Comparison of ENCODE assay signal across 23 cellular contexts in genomic region chr17:52148288-52148968, GRCh38. TPM values are rescaled to one million over a fixed set of nuclear protein-coding genes. Genes with fewer than 3 reads are reported as not detected.
DNase-seq lines count a peak whose midpoint lies in the region; ATAC-seq, FAIRE-seq and TF ChIP-seq lines count a peak whose summit lies in the region.
"Had no signal": no experiment of that assay in that cellular context is flagged by ENCODE, and none has a peak within 500 bp of the region (broad histone marks: within the 10 kb centered on the region; RNA-seq: fewer than 3 reads in every experiment).

No MANE protein-coding gene starts in this region.

- TF ChIP-seq CTCF in GM12878 (IDR thresholded peaks at IDR 0.05 in 2 of 3, conservative IDR thresholded peaks at IDR 0.05 in 1 of 3; ENCODE audit: control insufficient read depth in 2 of 3, extremely low read depth in 1 of 3, insufficient read depth in 1 of 3, low read depth in 3 of 3, low read length in 3 of 3): no peak

- BruUV-seq in GM12878 (replicated peaks; lab: Mats Ljungman, UMichigan): no TSS peak

- no peak overlapping the region; a peak in 1 of 22 replicates for H3K9ac ChIP-seq in BLaER1 treated with 17β-estradiol and CSF1 and Interleukin-3, amounts not matched to agents 10 nM and 100 nM
- no peak overlapping the region for H3K9ac ChIP-seq in GM12878 (ENCODE audit: control insufficient read depth, insufficient read depth, low read length)
- H3K9ac ChIP-seq: neural progenitor cell had no signal

- no peak for FAIRE-seq in GM12878 (lab: Jason Lieb, UNC)
- FAIRE-seq: K562 had no signal

- ATAC-seq in GM18498 (IDR thresholded peaks at IDR 0.05; ENCODE audit: unreplicated experiment) (peak; percentile 27), HG03378 (IDR thresholded peaks at IDR 0.05; ENCODE audit: unreplicated experiment) (peak; percentile 34), GM12878 (peak; percentile 17), T-helper 17 cell (no peak), GM21360 (IDR thresholded peaks at IDR 0.05; ENCODE audit: unreplicated experiment) (no peak)
- ATAC-seq: gastrocnemius medialis, GM23338, K562, left colon, psoas muscle had no signal

- H3K36me3 Mint-ChIP-seq in T-helper 17 cell (ENCODE audit: low read depth): no peaks in the 10 kb centered on the region
- H3K36me3 Mint-ChIP-seq: activated naive CD4-positive, alpha-beta T cell treated with anti-CD3 and anti-CD28 coated beads, Interleukin-2, amount 10 ng/mL, durations not matched to agents 7 days and 5 days; neural progenitor cell had no signal

- no peaks in the 10 kb centered on the region for H3K27me3 Mint-ChIP-seq in T-helper 17 cell
- H3K27me3 Mint-ChIP-seq: activated B cell treated with CpG ODN at 0.5 μM for 24 hours; activated naive CD4-positive, alpha-beta T cell treated with anti-CD3 and anti-CD28 coated beads, Interleukin-2, amount 10 ng/mL, durations not matched to agents 7 days and 5 days had no signal

- no peak for TF ChIP-seq EP300 in GM12878 (IDR thresholded peaks at IDR 0.05; ENCODE audit: borderline replicate concordance in 1 of 2, control insufficient read depth in 1 of 2, low read depth in 2 of 2, low read length in 2 of 2)

- RAD21 ChIA-PET in GM12878 (lab: Charles Lee; ENCODE audit: unreplicated experiment): no interaction called here

- no peak overlapping the region for H3K4me3 Mint-ChIP-seq in T-helper 17 cell
- H3K4me3 Mint-ChIP-seq: activated B cell treated with CpG ODN at 0.5 μM for 24 hours; activated naive CD4-positive, alpha-beta T cell treated with anti-CD3 and anti-CD28 coated beads, Interleukin-2, amount 10 ng/mL, durations not matched to agents 7 days and 5 days; GM23338; neural progenitor cell had no signal

- intact Hi-C loops in GM12878 (cut with micrococcal nuclease; ENCODE audit: unreplicated experiment): no loop called here

- DNase-seq in GM12878 (ENCODE audit: low read depth, low spot score): no peak
- DNase-seq in T-helper 17 cell: no peak
- DNase-seq in amygdala (lab: John Stamatoyannopoulos, UW): no peak
- DNase-seq in NCI-H187 treated with DMSO at 0.1 percent for 48 hours (lab: John Stamatoyannopoulos, UW): no peak
- DNase-seq: activated B cell treated with CpG ODN at 0.5 μM for 24 hours; activated CD8-positive, alpha-beta memory T cell treated with anti-CD3 and anti-CD28 coated beads, Interleukin-2, amount 50 U/mL, for 48 hours; activated naive CD4-positive, alpha-beta T cell treated with anti-CD3 and anti-CD28 coated beads, Interleukin-2, amount 10 ng/mL, durations not matched to agents 7 days and 5 days; COR-L47; gastrocnemius medialis; left colon; NCI-H526; psoas muscle; SIG-M5; spleen; stimulated activated CD8-positive, alpha-beta memory T cell treated with anti-CD3 and anti-CD28 coated beads, Interleukin-4, amount 100 ng/mL, for 48 hours had no signal

- no peaks in the 10 kb centered on the region for H3K9me3 ChIP-seq in BLaER1 treated with 17β-estradiol and CSF1 and Interleukin-3, amounts not matched to agents 10 nM and 100 nM (replicated peaks in 1 of 11)
- no peaks in the 10 kb centered on the region for H3K9me3 ChIP-seq in GM12878 (replicated peaks; ENCODE audit: control insufficient read depth, insufficient read depth, low read length)
- H3K9me3 ChIP-seq in T-helper 17 cell (ENCODE audit: control insufficient read depth, low read length, poor library complexity, severe bottlenecking): no peaks in the 10 kb centered on the region
- H3K9me3 ChIP-seq: gastrocnemius medialis, psoas muscle, spleen had no signal

- TF ChIP-seq RAD21 in GM12878 (IDR thresholded peaks at IDR 0.05; ENCODE audit: insufficient read depth, low read depth, low read length): no peak

- SMC1A ChIA-PET in GM12878 (lab: Charles Lee; ENCODE audit: uncharacterized antibody, unreplicated experiment): no interaction called here

- H3K4me3 ChIP-seq in BLaER1 treated with 17β-estradiol and CSF1 and Interleukin-3, amounts not matched to agents 10 nM and 100 nM: no peak overlapping the region
- no peak overlapping the region for H3K4me3 ChIP-seq in GM12878
- H3K4me3 ChIP-seq: gastrocnemius medialis, GM23338, K562, neural progenitor cell, psoas muscle, spleen had no signal

- H3K27me3 ChIP-seq in BLaER1 treated with 17β-estradiol and CSF1 and Interleukin-3, amounts not matched to agents 10 nM and 100 nM: peaks cover 0 to 4% (median 0%) of the 10 kb centered on the region in 11 experiments; a peak in 1 of 22 replicates
- H3K27me3 ChIP-seq in GM12878 (replicated peaks in 1 of 2; ENCODE audit: control insufficient read depth in 2 of 2, insufficient read depth in 2 of 2, low read length in 1 of 2): no peaks in the 10 kb centered on the region
- H3K27me3 ChIP-seq: gastrocnemius medialis, spleen had no signal

- in situ Hi-C loops in GM12878 (cut with MboI): no loop called here

- POLR2A ChIA-PET in GM12878 (lab: Charles Lee): no interaction called here

- peak overlapping the region; percentile 5 to 70 (median 39); a peak in 17 of 22 replicates for H3K4me2 ChIP-seq in BLaER1 treated with 17β-estradiol and CSF1 and Interleukin-3, amounts not matched to agents 10 nM and 100 nM
- H3K4me2 ChIP-seq in GM12878 (ENCODE audit: control insufficient read depth, insufficient read depth): no peak overlapping the region
- H3K4me2 ChIP-seq: GM23338, neural progenitor cell had no signal

- H3K4me1 ChIP-seq in BLaER1 treated with 17β-estradiol and CSF1 and Interleukin-3, amounts not matched to agents 10 nM and 100 nM: peaks cover 10 to 23% (median 15%) of the 10 kb centered on the region in 10 experiments
- H3K4me1 ChIP-seq in GM12878 (ENCODE audit: control insufficient read depth, insufficient read depth, low read length): no peaks in the 10 kb centered on the region
- H3K4me1 ChIP-seq: gastrocnemius medialis, psoas muscle, spleen had no signal

- 0% methylated on average over 2 of the region's 2 CpGs for WGBS in GM12878 (ENCODE audit: insufficient coverage, insufficient replicate concordance, low lambda C conversion rate, missing lambda C conversion rate)

- no peak overlapping the region for H2AFZ ChIP-seq in GM12878 (ENCODE audit: control insufficient read depth, low read depth, low read length)
- H2AFZ ChIP-seq: GM23338, neural progenitor cell had no signal

- no peaks in the 10 kb centered on the region for H3K36me3 ChIP-seq in BLaER1 treated with 17β-estradiol and CSF1 and Interleukin-3, amounts not matched to agents 10 nM and 100 nM
- no peaks in the 10 kb centered on the region for H3K36me3 ChIP-seq in GM12878 (ENCODE audit: control insufficient read depth in 2 of 2, insufficient read depth in 2 of 2, low read length in 1 of 2)
- H3K36me3 ChIP-seq: gastrocnemius medialis, neural progenitor cell, spleen had no signal

- H3K27ac Mint-ChIP-seq in T-helper 17 cell: no peak overlapping the region
- H3K27ac Mint-ChIP-seq: activated B cell treated with CpG ODN at 0.5 μM for 24 hours; activated naive CD4-positive, alpha-beta T cell treated with anti-CD3 and anti-CD28 coated beads, Interleukin-2, amount 10 ng/mL, durations not matched to agents 7 days and 5 days; GM23338; neural progenitor cell had no signal

- peaks cover 16% of the 10 kb centered on the region for H3K4me1 Mint-ChIP-seq in T-helper 17 cell
- H3K4me1 Mint-ChIP-seq: activated B cell treated with CpG ODN at 0.5 μM for 24 hours had no signal

- no peak for TF ChIP-seq POLR2A in GM12878 (IDR thresholded peaks at IDR 0.05; ENCODE audit: low read depth, low read length)

- H4K20me1 ChIP-seq in BLaER1 treated with 17β-estradiol and CSF1 and Interleukin-3, amounts not matched to agents 10 nM and 100 nM: no peaks in the 10 kb centered on the region
- no peaks in the 10 kb centered on the region for H4K20me1 ChIP-seq in GM12878 (ENCODE audit: control insufficient read depth, insufficient read depth)

- CTCF ChIA-PET in GM12878 (lab: Yijun Ruan, JAX): no interaction called here

- no peaks in the 10 kb centered on the region for H3K79me2 ChIP-seq in GM12878 (ENCODE audit: control insufficient read depth, insufficient read depth, low read length)

- peak overlapping the region in 5 of 11 experiments; percentile 9 to 65 (median 31); a peak in 7 of 22 replicates for H3K27ac ChIP-seq in BLaER1 treated with 17β-estradiol and CSF1 and Interleukin-3, amounts not matched to agents 10 nM and 100 nM
- H3K27ac ChIP-seq in GM12878 (ENCODE audit: control insufficient read depth, insufficient read depth): no peak overlapping the region
- H3K27ac ChIP-seq: gastrocnemius medialis, neural progenitor cell, psoas muscle, spleen had no signal

TF ChIP-seq in GM12878, 131 proteins besides CTCF, POLR2A, EP300 and RAD21 (continues in another document):
- no peak for TF ChIP-seq GABPA (IDR thresholded peaks at IDR 0.05; ENCODE audit: low read depth)
- no peak for TF ChIP-seq IRF4 (IDR thresholded peaks at IDR 0.05; ENCODE audit: low read depth, low read length)
- TF ChIP-seq CREM (IDR thresholded peaks at IDR 0.05; ENCODE audit: low read depth): no peak
- TF ChIP-seq MLLT1 (IDR thresholded peaks at IDR 0.05): no peak
- no peak for TF ChIP-seq RAD51 (IDR thresholded peaks at IDR 0.05)

RNA-seq across cellular contexts. Expression of gene CA10, which starts 10.1 kb away (rescaled TPM):
- total RNA-seq in GM12878 (2013; cell fraction: nucleolus; rRNA removed): not detected in 2 replicates
- total RNA-seq in GM12878 (2014; rRNA removed): not detected in 2 replicates
- total RNA-seq in GM12878 (2014; rRNA removed; fragmentation: Illumina TruSeq; extraction: Trizol): not detected in 2 replicates
- total RNA-seq in GM12878 (2021): not detected in 2 replicates
- polyA plus RNA-seq in GM12878 (2011; ENCODE audit: low read depth): not detected
- polyA plus RNA-seq in GM12878 (2011; rRNA removed): not detected in 2 replicates
- polyA plus RNA-seq in GM12878 (2011; cell fraction: cytosol; rRNA removed): not detected in 2 replicates
- not detected in 2 replicates for polyA plus RNA-seq in GM12878 (2011; cell fraction: nucleus; rRNA removed)
- not detected in 2 replicates for polyA plus RNA-seq in GM12878 (2012)
- polyA plus RNA-seq in GM12878 (2014; fragmentation: Illumina TruSeq; extraction: Trizol): not detected in 2 replicates
- not detected for polyA plus RNA-seq in GM12878 (2014; fragmentation: Nextera tagmentation; extraction: Ambion mirVana)
- not detected in 2 replicates for polyA plus RNA-seq in GM12878 (2014; rRNA removed)
- not detected for polyA plus RNA-seq in GM12878 (2016; fragmentation: Nextera tagmentation; extraction: Ambion mirVana)
- not detected in 2 replicates for polyA minus RNA-seq in GM12878 (2011; rRNA and poly(A)+ RNA removed)
- not detected in 2 replicates for polyA minus RNA-seq in GM12878 (2011; cell fraction: cytosol; rRNA and poly(A)+ RNA removed)
- not detected in 2 replicates for polyA minus RNA-seq in GM12878 (2011; cell fraction: nucleus; rRNA and poly(A)+ RNA removed)
- total RNA-seq in T-helper 17 cell: under 1 TPM; 0.15 to 0.96 TPM
- total RNA-seq: activated B cell treated with CpG ODN at 0.5 μM for 24 hours, gastrocnemius medialis, K562, left colon, OCI-LY7, psoas muscle had no signal
- polyA plus RNA-seq: K562 had no signal

Comparison
In these comparisons a context has a peak if more than half of its experiments do, and no peak if none do; other contexts are left out.
1. ATAC-seq: peak in GM18498 (single experiment), HG03378 (single experiment) and GM12878 (single experiment); none in T-helper 17 cell (single experiment) and GM21360 (single experiment).